ENCODE assay signal across 10 cellular contexts in the genomic region with DNA sequence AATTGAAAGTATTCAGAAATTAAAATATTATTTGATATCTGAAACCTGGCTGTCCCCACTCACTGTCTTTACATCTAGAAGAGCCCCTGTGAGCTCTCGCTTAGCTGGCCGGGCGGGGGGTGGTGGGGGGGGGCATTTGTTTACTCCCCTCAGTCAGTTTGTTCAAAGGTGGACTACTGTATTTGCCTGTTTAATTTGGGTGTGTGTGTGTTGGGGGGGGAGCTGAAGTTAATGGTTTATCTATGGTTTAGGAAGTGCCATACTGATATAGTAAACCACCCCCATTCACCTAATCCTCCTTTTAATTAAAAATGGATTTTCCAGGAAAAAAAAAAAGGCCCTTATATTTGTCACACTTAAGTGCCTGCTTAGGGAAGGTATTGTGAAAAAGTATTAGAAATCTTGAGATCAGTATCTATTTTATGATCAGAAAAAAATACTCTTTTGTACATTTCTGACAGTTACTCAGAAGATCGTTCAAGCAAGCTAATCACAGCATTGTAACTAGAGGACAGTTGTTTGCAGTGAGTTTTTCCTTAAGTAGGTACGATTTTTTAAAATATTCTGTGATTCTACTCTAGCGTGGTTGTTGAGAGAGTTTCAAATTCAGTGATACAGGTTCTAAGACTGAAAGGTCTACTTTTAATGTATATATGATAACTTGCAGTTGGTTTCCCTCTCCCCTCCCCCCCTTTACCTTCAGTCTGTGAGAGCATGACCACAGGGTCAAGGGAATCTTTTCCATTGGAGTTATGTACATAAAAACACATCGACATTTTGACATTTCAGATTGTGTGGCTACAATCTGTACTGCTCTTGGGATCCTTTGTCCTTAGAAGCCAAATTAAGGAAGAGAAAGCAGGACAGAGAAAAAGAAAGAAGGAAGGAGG. TPM values are rescaled to one million over a fixed set of nuclear protein-coding genes. Genes with fewer than 3 reads are reported as not detected.
A peak's percentile ranks its signal among the peaks of the same experiment; 100 is the strongest.
DNase-seq lines count a peak whose midpoint lies in the region; ATAC-seq and TF ChIP-seq lines count a peak whose summit lies in the region.
"Had no signal": no experiment of that assay in that cellular context is flagged by ENCODE, and none has a peak within 500 bp of the region (broad histone marks: within the 10 kb centered on the region; RNA-seq: fewer than 3 reads in every experiment).

No MANE protein-coding gene starts in this region.

- no peak overlapping the region for H3K27ac Mint-ChIP-seq in activated CD8-positive, alpha-beta T cell treated with anti-CD3 and anti-CD28 coated beads for 36 hours
- no peak overlapping the region for H3K27ac Mint-ChIP-seq in T-helper 17 cell

- H3K27me3 ChIP-seq in mucosa of stomach (ENCODE audit: control insufficient read depth, insufficient read depth, low read length): no peaks in the 10 kb centered on the region

- H3K27me3 Mint-ChIP-seq in activated CD8-positive, alpha-beta T cell treated with anti-CD3 and anti-CD28 coated beads for 36 hours: peaks cover 83% of the 10 kb centered on the region
- peaks cover 85% of the 10 kb centered on the region for H3K27me3 Mint-ChIP-seq in T-helper 17 cell

- peak; percentile 26 for DNase-seq in A172 (ENCODE audit: low spot score)
- peak; percentile 89 for DNase-seq in HuH-7 (ENCODE audit: low spot score)
- no peak for DNase-seq in coronary artery (ENCODE audit: low spot score)
- DNase-seq in activated CD8-positive, alpha-beta T cell treated with anti-CD3 and anti-CD28 coated beads for 36 hours: no peak
- no peak for DNase-seq in T-helper 17 cell
- no peak for DNase-seq in COR-L47 (lab: John Stamatoyannopoulos, UW)
- DNase-seq: DMS153, NCI-H1436 treated with DMSO at 0.1 percent for 48 hours had no signal

- peaks cover 4% of the 10 kb centered on the region for H3K4me1 Mint-ChIP-seq in activated CD8-positive, alpha-beta T cell treated with anti-CD3 and anti-CD28 coated beads for 36 hours (ENCODE audit: low read depth)
- H3K4me1 Mint-ChIP-seq in T-helper 17 cell: no peaks in the 10 kb centered on the region

- no peak for ATAC-seq in activated CD8-positive, alpha-beta T cell treated with anti-CD3 and anti-CD28 coated beads for 36 hours
- no peak for ATAC-seq in T-helper 17 cell
- no peak for ATAC-seq in HG02623 (IDR thresholded peaks at IDR 0.05; ENCODE audit: unreplicated experiment)

- intact Hi-C loops in activated CD8-positive, alpha-beta T cell treated with anti-CD3 and anti-CD28 coated beads for 36 hours (cut with micrococcal nuclease): no loop called here

- H3K4me1 ChIP-seq in mucosa of stomach (ENCODE audit: control insufficient read depth, insufficient read depth, low read length): peaks cover 27% of the 10 kb centered on the region

- H3K9me3 ChIP-seq in mucosa of stomach (ENCODE audit: control insufficient read depth, low read length) (no peaks in the 10 kb centered on the region), T-helper 17 cell (ENCODE audit: control insufficient read depth, low read length, poor library complexity, severe bottlenecking) (peaks cover 3% of the 10 kb centered on the region)

- no peak overlapping the region for H3K4me3 Mint-ChIP-seq in activated CD8-positive, alpha-beta T cell treated with anti-CD3 and anti-CD28 coated beads for 36 hours
- no peak overlapping the region for H3K4me3 Mint-ChIP-seq in T-helper 17 cell

- H3K9ac ChIP-seq in mucosa of stomach (ENCODE audit: low read length): peak overlapping the region; percentile 88

- TF ChIP-seq CTCF in coronary artery (IDR thresholded peaks at IDR 0.05): no peak
- TF ChIP-seq CTCF in activated CD8-positive, alpha-beta T cell treated with anti-CD3 and anti-CD28 coated beads for 36 hours (IDR thresholded peaks at IDR 0.05): no peak

- POLR2A ChIA-PET in activated CD8-positive, alpha-beta T cell treated with anti-CD3 and anti-CD28 coated beads for 36 hours (lab: Charles Lee): no interaction called here

- H3K27ac ChIP-seq in coronary artery: peak overlapping the region; percentile 94 to 97

- no peaks in the 10 kb centered on the region for H3K36me3 ChIP-seq in mucosa of stomach (ENCODE audit: control insufficient read depth, insufficient read depth, low read length)

- H3K4me3 ChIP-seq in coronary artery: peak overlapping the region; percentile 94
- peak overlapping the region; percentile 32 for H3K4me3 ChIP-seq in mucosa of stomach (ENCODE audit: low read length)

- CTCF ChIA-PET in activated CD8-positive, alpha-beta T cell treated with anti-CD3 and anti-CD28 coated beads for 36 hours (lab: Charles Lee): no interaction called here

- peaks cover 2% of the 10 kb centered on the region for H3K9me3 Mint-ChIP-seq in activated CD8-positive, alpha-beta T cell treated with anti-CD3 and anti-CD28 coated beads for 36 hours

- peaks cover 5% of the 10 kb centered on the region for H3K36me3 Mint-ChIP-seq in activated CD8-positive, alpha-beta T cell treated with anti-CD3 and anti-CD28 coated beads for 36 hours (ENCODE audit: low read depth)
- peaks cover 5% of the 10 kb centered on the region for H3K36me3 Mint-ChIP-seq in T-helper 17 cell (ENCODE audit: low read depth)

RNA-seq across cellular contexts. Expression of a gene that starts 8.5 kb away (rescaled TPM):
- total RNA-seq in A172 (2014; rRNA removed; shearing (Covaris generic)): 9.2 and 16.2 TPM in 2 replicates
- not detected for total RNA-seq in activated CD8-positive, alpha-beta T cell treated with anti-CD3 and anti-CD28 coated beads for 36 hours
- not detected for total RNA-seq in T-helper 17 cell

Comparison
In these comparisons a context has a peak if more than half of its experiments do, and no peak if none do; other contexts are left out.
1. DNase-seq: peak in A172 (single experiment) and HuH-7 (single experiment); none in coronary artery (single experiment), activated CD8-positive, alpha-beta T cell treated with anti-CD3 and anti-CD28 coated beads for 36 hours (single experiment), T-helper 17 cell (0 of 3) and COR-L47 (single experiment).
2. RNA of a gene that starts 8.5 kb away (total RNA-seq): 9.2 to 16.2 TPM in A172; not detected in activated CD8-positive, alpha-beta T cell treated with anti-CD3 and anti-CD28 coated beads for 36 hours and not detected in T-helper 17 cell; every median in the first group is over 10 times any median in the second.